ENCODE assay signal across 8 cellular contexts in genomic region chr19:14529254-14530004, GRCh38. TPM values are rescaled to one million over a fixed set of nuclear protein-coding genes. Genes with fewer than 3 reads are reported as not detected.
DNase-seq lines count a peak whose midpoint lies in the region; ATAC-seq, FAIRE-seq and TF ChIP-seq lines count a peak whose summit lies in the region.

TECR (plus strand) TSS chr19:14529594; CDS start chr19:14529697, 103 bp downstream.

- H3K4me2 ChIP-seq in OCI-LY7 (ENCODE audit: low read length): peak within 1 kb of the TSS; percentile 80

- H3K79me2 ChIP-seq in OCI-LY7 (ENCODE audit: insufficient read depth, low read depth, low read length): peaks cover 43% of the 10 kb centered on the region

- peaks cover 38% of the 10 kb centered on the region for H3K4me1 ChIP-seq in OCI-LY7 (ENCODE audit: insufficient read depth, low read length, poor library complexity, severe bottlenecking)

- H4K20me1 ChIP-seq in OCI-LY7 (ENCODE audit: insufficient read depth, low read length): 0 out of 2 replicates have a peak, but pooled peaks cover 5% of the 10 kb centered on the region

- peak within 1 kb of the TSS; percentile 95 for H3K4me3 Mint-ChIP-seq in endothelial cell (ENCODE audit: unreplicated experiment)

- peak within 1 kb of the TSS; percentile 85 for H3K4me3 ChIP-seq in OCI-LY7 (ENCODE audit: low read depth, low read length, poor library complexity, severe bottlenecking)

- H3K36me3 ChIP-seq in OCI-LY7 (ENCODE audit: insufficient read depth, low read length): peaks cover 14% of the 10 kb centered on the region

- H2AFZ ChIP-seq in OCI-LY7 (ENCODE audit: low read length): peak within 1 kb of the TSS; percentile 77

- FAIRE-seq in D721Med (lab: Jason Lieb, UNC): no peak

- CTCF ChIA-PET in OCI-LY7 (lab: Charles Lee; ENCODE audit: unreplicated experiment): no interaction called here

- no peaks in the 10 kb centered on the region for H3K36me3 Mint-ChIP-seq in endothelial cell (ENCODE audit: low read depth, unreplicated experiment)

- H3K9me3 ChIP-seq in OCI-LY7 (ENCODE audit: low read length): no peaks in the 10 kb centered on the region

- H3K27ac ChIP-seq in OCI-LY7 (ENCODE audit: low read depth, low read length, poor library complexity, severe bottlenecking): peak within 1 kb of the TSS; percentile 54

- TF ChIP-seq CTCF in D721Med (IDR thresholded peaks at IDR 0.05; ENCODE audit: insufficient read depth, missing control alignments) (no peak), OCI-LY7 (conservative IDR thresholded peaks at IDR 0.05; ENCODE audit: low read length) (no peak), endothelial cell (IDR thresholded peaks at IDR 0.05; ENCODE audit: unreplicated experiment) (no peak)

- BruUV-seq in OCI-LY7 (replicated peaks; lab: Mats Ljungman, UMichigan): no TSS peak

- H3K9me2 ChIP-seq in OCI-LY7 (ENCODE audit: insufficient read depth, low read length): no peaks in the 10 kb centered on the region

- H3K9me3 Mint-ChIP-seq in endothelial cell (ENCODE audit: unreplicated experiment): no peaks in the 10 kb centered on the region

- peaks cover 6% of the 10 kb centered on the region for H3K27me3 Mint-ChIP-seq in endothelial cell (ENCODE audit: unreplicated experiment)

- H3K4me1 Mint-ChIP-seq in endothelial cell (ENCODE audit: unreplicated experiment): peaks cover 4% of the 10 kb centered on the region

- intact Hi-C loops in OCI-LY7 (cut with micrococcal nuclease; ENCODE audit: unreplicated experiment): loop anchor here (1.0 kb wide), 2 partner anchors 11 to 160 kb away; partner anchors contain the start of gene DNAJB1

- DNase-seq in D721Med (ENCODE audit: insufficient read length, low spot score) (peak; percentile 73), HuH-7.5 (ENCODE audit: low spot score) (peak; percentile 92), OCI-LY7 (ENCODE audit: low spot score) (peak; percentile 100), activated T-cell treated with anti-CD3 and anti-CD28 coated beads for 1 hour (ENCODE audit: low read depth) (peak; percentile 100), endothelial cell (ENCODE audit: low spot score) (peak; percentile 99), midbrain (lab: John Stamatoyannopoulos, UW) (peak; percentile 100)
- DNase-seq in stimulated activated CD8-positive, alpha-beta memory T cell treated with anti-CD3 and anti-CD28 coated beads, Interleukin-2, amount 100 ng/mL, for 1 hour (ENCODE audit: low read depth in 2 of 2): peak; percentile 98 to 100

- peak; percentile 85 for ATAC-seq in GM21526 (IDR thresholded peaks at IDR 0.05; ENCODE audit: low FRiP score, unreplicated experiment)

- POLR2A ChIA-PET in OCI-LY7 (lab: Charles Lee): no interaction called here

- peak within 1 kb of the TSS; percentile 61 for H3K27ac Mint-ChIP-seq in endothelial cell (ENCODE audit: unreplicated experiment)

RNA-seq across cellular contexts. Expression of gene TECR, which starts in this region (rescaled TPM):
- total RNA-seq in OCI-LY7 (2014; rRNA removed; shearing (Covaris generic)): 52.3 and 81.4 TPM in 2 replicates
- 128 and 130 TPM in 2 replicates for total RNA-seq in OCI-LY7 (2022)
- 116 TPM for total RNA-seq in endothelial cell (ENCODE audit: unreplicated experiment)

Comparison
In these comparisons a context has a peak if more than half of its experiments do, and no peak if none do; other contexts are left out.
1. Peak in every context shown above with its lines: DNase-seq, ATAC-seq, H3K4me3 ChIP-seq and H3K27ac ChIP-seq.